9 cellular contexts compared by ENCODE assay signal in genomic region chr7:1192171-1192676, GRCh38. TPM values are rescaled to one million over a fixed set of nuclear protein-coding genes. Genes with fewer than 3 reads are reported as not detected.
DNase-seq lines count a peak whose midpoint lies in the region; ATAC-seq and TF ChIP-seq lines count a peak whose summit lies in the region.
"Had no signal": no experiment of that assay in that cellular context is flagged by ENCODE, and none has a peak within 500 bp of the region (broad histone marks: within the 10 kb centered on the region; RNA-seq: fewer than 3 reads in every experiment).

No MANE protein-coding gene starts in this region.

- H3K36me3 ChIP-seq in left lung, result no peaks in the 10 kb centered on the region

- H3K27me3 Mint-ChIP-seq in activated CD8-positive, alpha-beta T cell treated with anti-CD3 and anti-CD28 coated beads for 36 hours, result peaks cover 17% of the 10 kb centered on the region

- H3K27ac Mint-ChIP-seq in activated CD8-positive, alpha-beta T cell treated with anti-CD3 and anti-CD28 coated beads for 36 hours, result peak overlapping the region; percentile 93
- H3K27ac Mint-ChIP-seq: dendritic cell treated with granulocyte-macrophage colony-stimulating factor and Interleukin-4, amounts not matched to agents 40 ng/mL and 50 ng/mL, for 4 days had no signal

- peaks cover 10% of the 10 kb centered on the region for H3K4me1 Mint-ChIP-seq in activated CD8-positive, alpha-beta T cell treated with anti-CD3 and anti-CD28 coated beads for 36 hours (ENCODE audit: low read depth)

- H3K4me1 ChIP-seq in left lung, result no peaks in the 10 kb centered on the region

- ATAC-seq in activated CD8-positive, alpha-beta T cell treated with anti-CD3 and anti-CD28 coated beads for 36 hours, result peak; percentile 83
- peak; percentile 25 for ATAC-seq in left lung
- ATAC-seq in HG02840 (IDR thresholded peaks at IDR 0.05; ENCODE audit: low FRiP score, unreplicated experiment), result no peak
- no peak for ATAC-seq in GM21390 (IDR thresholded peaks at IDR 0.05; ENCODE audit: unreplicated experiment)

- POLR2A ChIA-PET in activated CD8-positive, alpha-beta T cell treated with anti-CD3 and anti-CD28 coated beads for 36 hours (lab: Charles Lee), result interaction anchor here (0.6 to 1.6 kb wide), 3 partner anchors 13 to 18 kb away, joined by 3 to 4 read pairs (median 3); no protein-coding TSS in a partner anchor
- POLR2A ChIA-PET in HEK293T (lab: Yijun Ruan, JAX), result interaction anchor here (1.1 kb wide), 1 partner anchor 32 kb away, joined by 3 read pairs; the partner anchor contains the start of gene ZFAND2A

- CTCF ChIA-PET in activated CD8-positive, alpha-beta T cell treated with anti-CD3 and anti-CD28 coated beads for 36 hours (lab: Charles Lee), result interaction anchor here (1.0 to 5.1 kb wide), 10 partner anchors 9 to 241 kb away, joined by 3 to 37 read pairs (median 4); no protein-coding TSS in a partner anchor
- CTCF ChIA-PET in HEK293T (lab: Yijun Ruan, JAX), result interaction anchor here (1.1 to 2.1 kb wide), 3 partner anchors 10 to 36 kb away, joined by 3 to 14 read pairs (median 4); no protein-coding TSS in a partner anchor

- TF ChIP-seq CTCF in activated CD8-positive, alpha-beta T cell treated with anti-CD3 and anti-CD28 coated beads for 36 hours (IDR thresholded peaks at IDR 0.05), result no peak
- TF ChIP-seq CTCF in left lung (IDR thresholded peaks at IDR 0.05), result no peak

- H3K36me3 Mint-ChIP-seq in activated CD8-positive, alpha-beta T cell treated with anti-CD3 and anti-CD28 coated beads for 36 hours (ENCODE audit: low read depth), result no peaks in the 10 kb centered on the region

- H3K27me3 ChIP-seq in left lung, result peaks cover 11 to 57% of the 10 kb centered on the region in 2 donors

- DNase-seq in Daoy (ENCODE audit: low read depth), result peak; percentile 82
- DNase-seq in Kasumi-1 (lab: John Stamatoyannopoulos, UW), result peak; percentile 47 to 52
- DNase-seq in activated CD8-positive, alpha-beta T cell treated with anti-CD3 and anti-CD28 coated beads for 36 hours, result peak; percentile 52
- DNase-seq in left lung, result peak in 1 of 2 donors; percentile 18
- no peak for DNase-seq in HEK293T (ENCODE audit: extremely low spot score)
- DNase-seq in NCI-H2171 (lab: John Stamatoyannopoulos, UW), result no peak

- H3K4me3 Mint-ChIP-seq in activated CD8-positive, alpha-beta T cell treated with anti-CD3 and anti-CD28 coated beads for 36 hours, result peak overlapping the region; percentile 66
- H3K4me3 Mint-ChIP-seq: dendritic cell treated with granulocyte-macrophage colony-stimulating factor and Interleukin-4, amounts not matched to agents 40 ng/mL and 50 ng/mL, for 4 days had no signal

- H3K27ac ChIP-seq in left lung, result no peak overlapping the region

- no peaks in the 10 kb centered on the region for H3K9me3 ChIP-seq in left lung

- no peak overlapping the region for H3K4me3 ChIP-seq in left lung

- H3K9me3 Mint-ChIP-seq in activated CD8-positive, alpha-beta T cell treated with anti-CD3 and anti-CD28 coated beads for 36 hours, result no peaks in the 10 kb centered on the region

- intact Hi-C loops in activated CD8-positive, alpha-beta T cell treated with anti-CD3 and anti-CD28 coated beads for 36 hours (cut with micrococcal nuclease), result no loop called here
- intact Hi-C loops in left lung (cut with DNase I), result no loop called here

TF ChIP-seq in HEK293T, 16 proteins besides CTCF, POLR2A, EP300 and RAD21:
- no peak for TF ChIP-seq SP1 (IDR thresholded peaks at IDR 0.05)
- no peak for TF ChIP-seq L3MBTL2 (conservative IDR thresholded peaks at IDR 0.05)
- no peak for TF ChIP-seq ZNF384 (IDR thresholded peaks at IDR 0.05)
- TF ChIP-seq LEF1 (IDR thresholded peaks at IDR 0.05; ENCODE audit: borderline replicate concordance), result no peak
- no peak for TF ChIP-seq SUZ12 (IDR thresholded peaks at IDR 0.05)
- no peak for TF ChIP-seq FOXA1 (IDR thresholded peaks at IDR 0.05)
- no peak for TF ChIP-seq ARNT (IDR thresholded peaks at IDR 0.05)
- TF ChIP-seq CTBP1 (IDR thresholded peaks at IDR 0.05; ENCODE audit: borderline replicate concordance), result no peak
- TF ChIP-seq TARDBP (IDR thresholded peaks at IDR 0.05), result no peak
- TF ChIP-seq, protein P1, sequence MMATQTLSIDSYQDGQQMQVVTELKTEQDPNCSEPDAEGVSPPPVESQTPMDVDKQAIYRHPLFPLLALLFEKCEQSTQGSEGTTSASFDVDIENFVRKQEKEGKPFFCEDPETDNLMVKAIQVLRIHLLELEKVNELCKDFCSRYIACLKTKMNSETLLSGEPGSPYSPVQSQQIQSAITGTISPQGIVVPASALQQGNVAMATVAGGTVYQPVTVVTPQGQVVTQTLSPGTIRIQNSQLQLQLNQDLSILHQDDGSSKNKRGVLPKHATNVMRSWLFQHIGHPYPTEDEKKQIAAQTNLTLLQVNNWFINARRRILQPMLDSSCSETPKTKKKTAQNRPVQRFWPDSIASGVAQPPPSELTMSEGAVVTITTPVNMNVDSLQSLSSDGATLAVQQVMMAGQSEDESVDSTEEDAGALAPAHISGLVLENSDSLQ (IDR thresholded peaks at IDR 0.05), result no peak
- TF ChIP-seq HDGF (IDR thresholded peaks at IDR 0.05; ENCODE audit: borderline replicate concordance), result no peak
- TF ChIP-seq ELF4 (IDR thresholded peaks at IDR 0.05), result no peak
- TF ChIP-seq BHLHE40 (IDR thresholded peaks at IDR 0.05; ENCODE audit: borderline replicate concordance), result no peak
- TF ChIP-seq NFRKB (IDR thresholded peaks at IDR 0.05), result no peak
- no peak for TF ChIP-seq FOXM1 (IDR thresholded peaks at IDR 0.05; ENCODE audit: borderline replicate concordance)
- TF ChIP-seq FOXK2 (IDR thresholded peaks at IDR 0.05), result no peak

RNA-seq across cellular contexts. Expression of gene ZFAND2A, which starts 32.2 kb away (rescaled TPM):
- total RNA-seq in Daoy (2014; rRNA removed; shearing (Covaris generic)), result 51.4 and 57.3 TPM in 2 replicates
- total RNA-seq in activated CD8-positive, alpha-beta T cell treated with anti-CD3 and anti-CD28 coated beads for 36 hours, result 10 to 100 TPM; 22.1 to 23.5 TPM
- 10 to 100 TPM; 15.1 to 28.9 TPM for total RNA-seq in left lung

RNA-seq across cellular contexts. Expression of gene UNCX, which starts 40.4 kb away (rescaled TPM):
- not detected in 2 replicates for total RNA-seq in Daoy (2014; rRNA removed; shearing (Covaris generic))
- total RNA-seq in activated CD8-positive, alpha-beta T cell treated with anti-CD3 and anti-CD28 coated beads for 36 hours, result not detected
- not detected for total RNA-seq in left lung

Comparison
In these comparisons a context has a peak if more than half of its experiments do, and no peak if none do; other contexts are left out.
1. DNase-seq: peak in Daoy (single experiment), Kasumi-1 (2 of 2) and activated CD8-positive, alpha-beta T cell treated with anti-CD3 and anti-CD28 coated beads for 36 hours (single experiment); none in HEK293T (single experiment) and NCI-H2171 (single experiment).
2. ATAC-seq: peak in activated CD8-positive, alpha-beta T cell treated with anti-CD3 and anti-CD28 coated beads for 36 hours (single experiment) and left lung (single experiment); none in HG02840 (single experiment) and GM21390 (single experiment).